Comparison of ENCODE assay signal across 9 cellular contexts in the genomic region with DNA sequence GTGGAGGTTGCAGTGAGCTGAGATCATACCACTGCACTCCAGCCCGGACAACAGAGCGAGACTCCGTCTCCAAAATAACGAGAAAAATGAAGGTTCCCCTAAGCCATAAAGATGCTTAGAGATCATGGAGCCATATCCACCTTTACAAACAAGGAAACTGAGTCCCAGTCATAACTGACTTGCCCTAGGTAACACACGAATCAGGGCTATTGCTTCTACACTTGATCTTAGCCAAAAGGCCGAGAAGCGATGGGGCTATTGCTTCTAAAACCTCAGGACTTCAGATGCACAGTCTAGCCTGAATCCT. TPM values are rescaled to one million over a fixed set of nuclear protein-coding genes. Genes with fewer than 3 reads are reported as not detected.
DNase-seq lines count a peak whose midpoint lies in the region; ATAC-seq, FAIRE-seq and TF ChIP-seq lines count a peak whose summit lies in the region.
"Had no signal": no experiment of that assay in that cellular context is flagged by ENCODE, and none has a peak within 500 bp of the region (broad histone marks: within the 10 kb centered on the region; RNA-seq: fewer than 3 reads in every experiment).

No MANE protein-coding gene starts in this region.

- H3K36me3 ChIP-seq in HepG2 (replicated peaks in 1 of 2; ENCODE audit: control insufficient read depth in 1 of 2, insufficient read depth in 2 of 2, low read length in 2 of 2) (no peaks in the 10 kb centered on the region), testis (ENCODE audit: low read depth, missing control alignments) (no peaks in the 10 kb centered on the region)

- peaks cover 70% of the 10 kb centered on the region for H3K4me1 Mint-ChIP-seq in activated T-cell treated with anti-CD3 and anti-CD28 coated beads, Interleukin-2, amount 50 U/mL, for 24 hours (ENCODE audit: low read depth)
- peaks cover 43% of the 10 kb centered on the region for H3K4me1 Mint-ChIP-seq in activated naive CD8-positive, alpha-beta T cell treated with anti-CD3 and anti-CD28 coated beads for 36 hours

- H3K4me1 ChIP-seq in HepG2 (ENCODE audit: insufficient read depth, low read length) (peaks cover 71% of the 10 kb centered on the region), testis (peaks cover 52% of the 10 kb centered on the region)

- no peak overlapping the region for H2AFZ ChIP-seq in HepG2 (ENCODE audit: low read length)

- H3K27me3 Mint-ChIP-seq in activated T-cell treated with anti-CD3 and anti-CD28 coated beads, Interleukin-2, amount 50 U/mL, for 24 hours, result no peaks in the 10 kb centered on the region
- no peaks in the 10 kb centered on the region for H3K27me3 Mint-ChIP-seq in activated naive CD8-positive, alpha-beta T cell treated with anti-CD3 and anti-CD28 coated beads for 36 hours

- intact Hi-C loops in HepG2 (cut with micrococcal nuclease; ENCODE audit: unreplicated experiment), result loop anchor here (2.0 kb wide), 1 partner anchor 15 kb away; a partner anchor contains a TSS
- intact Hi-C loops in testis (cut with DNase I; ENCODE audit: low total_unique reads), result no loop called here

- H3K36me3 Mint-ChIP-seq in activated T-cell treated with anti-CD3 and anti-CD28 coated beads, Interleukin-2, amount 50 U/mL, for 24 hours (ENCODE audit: low read depth), result peaks cover 31% of the 10 kb centered on the region
- H3K36me3 Mint-ChIP-seq in activated naive CD8-positive, alpha-beta T cell treated with anti-CD3 and anti-CD28 coated beads for 36 hours, result peaks cover 12% of the 10 kb centered on the region

- H3K4me2 ChIP-seq in HepG2 (ENCODE audit: low read depth, low read length), result peak overlapping the region; percentile 96

- FAIRE-seq in HepG2 (lab: Jason Lieb, UNC), result no peak
- FAIRE-seq: colon had no signal

- no peaks in the 10 kb centered on the region for H3K9me3 ChIP-seq in HepG2 (ENCODE audit: low read length)
- H3K9me3 ChIP-seq in testis, result no peaks in the 10 kb centered on the region

- TF ChIP-seq EP300 in HepG2 (IDR thresholded peaks at IDR 0.05; ENCODE audit: low read depth in 2 of 2, low read length in 2 of 2) (no peak), HepG2 (CRISPR knock-in tag; IDR thresholded peaks at IDR 0.05; ENCODE audit: borderline replicate concordance) (no peak)

- H3K9me3 Mint-ChIP-seq in activated T-cell treated with anti-CD3 and anti-CD28 coated beads, Interleukin-2, amount 50 U/mL, for 24 hours, result no peaks in the 10 kb centered on the region
- H3K9me3 Mint-ChIP-seq in activated naive CD8-positive, alpha-beta T cell treated with anti-CD3 and anti-CD28 coated beads for 36 hours, result no peaks in the 10 kb centered on the region

- POLR2A ChIA-PET in HepG2 (lab: Yijun Ruan, JAX), result interaction anchor here (0.6 to 5.8 kb wide), 10 partner anchors 10 to 330 kb away, joined by 3 to 61 read pairs (median 3); a partner anchor contains a TSS

- no TSS peak for BruUV-seq in HepG2 (replicated peaks; lab: Mats Ljungman, UMichigan)

- TF ChIP-seq CTCF in HepG2 (CRISPR knock-in tag; IDR thresholded peaks at IDR 0.05) (no peak), testis (IDR thresholded peaks at IDR 0.05) (no peak)

- no peaks in the 10 kb centered on the region for H4K20me1 ChIP-seq in HepG2 (ENCODE audit: insufficient read depth, low read length)

- ATAC-seq in HepG2 (no peak), HG02973 (IDR thresholded peaks at IDR 0.05; ENCODE audit: unreplicated experiment) (no peak)

- H3K27me3 ChIP-seq in HepG2 (ENCODE audit: control insufficient read depth in 1 of 2, insufficient read depth in 2 of 2, low read length in 2 of 2) (no peaks in the 10 kb centered on the region; a peak in 1 of 5 replicates), testis (no peaks in the 10 kb centered on the region)

- TF ChIP-seq POLR2A in HepG2 (IDR thresholded peaks at IDR 0.05; ENCODE audit: insufficient read depth in 1 of 2, low read depth in 2 of 2, low read length in 2 of 2) (no peak), testis (IDR thresholded peaks at IDR 0.05) (no peak)

- H3K4me3 Mint-ChIP-seq in activated T-cell treated with anti-CD3 and anti-CD28 coated beads, Interleukin-2, amount 50 U/mL, for 24 hours, result peak overlapping the region; percentile 77
- peak overlapping the region; percentile 77 for H3K4me3 Mint-ChIP-seq in activated naive CD8-positive, alpha-beta T cell treated with anti-CD3 and anti-CD28 coated beads for 36 hours

- DNase-seq in activated T-cell treated with anti-CD3 and anti-CD28 coated beads, Interleukin-2, amount 50 U/mL, for 24 hours, result no peak
- DNase-seq in activated T-cell treated with anti-CD3 and anti-CD28 coated beads, Interleukin-2, amount 50 U/mL, for 48 hours, result no peak
- no peak for DNase-seq in activated naive CD8-positive, alpha-beta T cell treated with anti-CD3 and anti-CD28 coated beads for 36 hours
- DNase-seq in HepG2 (ENCODE audit: low spot score) (no peak), testis (no peak), occipital lobe (lab: John Stamatoyannopoulos, UW) (no peak)
- DNase-seq in stimulated activated CD4-positive, alpha-beta T cell treated with anti-CD3 and anti-CD28 coated beads, Interleukin-4, amount 100 ng/mL, for 1 hour, result no peak

- in situ Hi-C loops in HepG2 (cut with HindIII; ENCODE audit: extremely low pct_ligation_motif_present, low pct_unique_long_range_greater_than_20kb), result no loop called here

- peak overlapping the region; percentile 2 to 47 (median 42); a peak in 5 of 6 replicates for H3K4me3 ChIP-seq in HepG2 (replicated peaks in 1 of 3; ENCODE audit: insufficient read depth in 1 of 3, low read depth in 2 of 3, low read length in 3 of 3)
- H3K4me3 ChIP-seq in testis, result peak overlapping the region in 1 of 2 donors; percentile 72

- no peak for TF ChIP-seq RAD21 in HepG2 (CRISPR knock-in tag; IDR thresholded peaks at IDR 0.05)

- peak overlapping the region; percentile 61 for H3K9ac ChIP-seq in HepG2 (ENCODE audit: insufficient read depth, low read depth, low read length)

- peak overlapping the region; percentile 90 for H3K27ac ChIP-seq in HepG2 (ENCODE audit: extremely low read length, insufficient read depth, low read length)
- H3K27ac ChIP-seq in testis, result peak overlapping the region; percentile 98 to 99

- 56% methylated on average over 7 of the region's 7 CpGs for WGBS in HepG2 (ENCODE audit: low lambda C conversion rate)
- 17 to 22% methylated on average over 7 of the region's 7 CpGs for WGBS in testis, 2 donors

- H3K27ac Mint-ChIP-seq in activated T-cell treated with anti-CD3 and anti-CD28 coated beads, Interleukin-2, amount 50 U/mL, for 24 hours, result peak overlapping the region; percentile 94
- H3K27ac Mint-ChIP-seq in activated naive CD8-positive, alpha-beta T cell treated with anti-CD3 and anti-CD28 coated beads for 36 hours, result peak overlapping the region; percentile 85

- no peaks in the 10 kb centered on the region for H3K79me2 ChIP-seq in HepG2 (ENCODE audit: insufficient read depth, low read length)

- CTCF ChIA-PET in HepG2 (lab: Yijun Ruan, JAX; ENCODE audit: low intra/inter-chr PET ratio, low total read pairs), result no interaction called here

RNA-seq across cellular contexts. Expression of a gene that starts 3.2 kb away (rescaled TPM):
- total RNA-seq in activated naive CD8-positive, alpha-beta T cell treated with anti-CD3 and anti-CD28 coated beads for 36 hours, result 10 to 100 TPM in 1 of 2 experiments, 1 to 10 TPM in 1; 9.3 to 10.1 TPM
- total RNA-seq in HepG2 (2016; rRNA removed; fragmentation: Illumina TruSeq; extraction: Trizol), result 5.5 and 5.8 TPM in 2 replicates
- total RNA-seq in HepG2 (2016; cell fraction: cytosol; rRNA removed; fragmentation: Illumina TruSeq; extraction: Trizol; ENCODE audit: low read depth), result 2.6 and 4.6 TPM in 2 replicates
- total RNA-seq in HepG2 (2016; cell fraction: insoluble cytoplasmic fraction; rRNA removed; fragmentation: Illumina TruSeq; extraction: Trizol), result 2.5 and 6.3 TPM in 2 replicates
- total RNA-seq in HepG2 (2016; cell fraction: membrane; rRNA removed; fragmentation: Illumina TruSeq; extraction: Trizol), result 6.0 TPM in 2 replicates
- 2.5 and 2.9 TPM in 2 replicates for total RNA-seq in HepG2 (2016; cell fraction: nucleus; rRNA removed; fragmentation: Illumina TruSeq; extraction: Trizol)
- 1.7 and 2.1 TPM in 2 replicates for polyA plus RNA-seq in HepG2 (2011; rRNA removed)
- 2.1 and 2.5 TPM in 2 replicates for polyA plus RNA-seq in HepG2 (2011; cell fraction: cytosol; rRNA removed)
- polyA plus RNA-seq in HepG2 (2011; cell fraction: nucleus; rRNA removed), result 2.7 and 3.2 TPM in 2 replicates
- polyA plus RNA-seq in HepG2 (2012), result 3.6 and 3.7 TPM in 2 replicates
- 2.3 and 2.6 TPM in 2 replicates for polyA plus RNA-seq in HepG2 (2016; cell fraction: cytosol; fragmentation: Illumina TruSeq; extraction: Trizol; ENCODE audit: low read depth)
- 5.2 and 5.4 TPM in 2 replicates for polyA plus RNA-seq in HepG2 (2016; cell fraction: insoluble cytoplasmic fraction; fragmentation: Illumina TruSeq; extraction: Trizol; ENCODE audit: low read depth)
- polyA plus RNA-seq in HepG2 (2016; cell fraction: membrane; fragmentation: Illumina TruSeq; extraction: Trizol; ENCODE audit: low read depth), result 2.9 and 5.4 TPM in 2 replicates
- polyA plus RNA-seq in HepG2 (2016; cell fraction: nucleus; fragmentation: Illumina TruSeq; extraction: Trizol; ENCODE audit: insufficient read depth, low read depth), result 5.1 and 6.2 TPM in 2 replicates
- 2.0 and 5.8 TPM in 2 replicates for polyA minus RNA-seq in HepG2 (2011; rRNA and poly(A)+ RNA removed; ENCODE audit: low replicate concordance)
- 2.3 and 2.7 TPM in 2 replicates for polyA minus RNA-seq in HepG2 (2011; cell fraction: cytosol; rRNA and poly(A)+ RNA removed)
- 1.5 and 3.0 TPM in 2 replicates for polyA minus RNA-seq in HepG2 (2011; cell fraction: nucleus; rRNA and poly(A)+ RNA removed)
- total RNA-seq in testis, result 10 to 100 TPM; 48.9 to 51.0 TPM
- 30.4 TPM for polyA plus RNA-seq in testis (ENCODE audit: insufficient read depth, low read depth, low replicate concordance)
- 4.8 TPM for total RNA-seq in occipital lobe

RNA-seq across cellular contexts. Expression of a gene that starts 12.0 kb away (rescaled TPM):
- 10 to 100 TPM; 11.9 to 14.1 TPM for total RNA-seq in activated naive CD8-positive, alpha-beta T cell treated with anti-CD3 and anti-CD28 coated beads for 36 hours
- total RNA-seq in HepG2 (2016; rRNA removed; fragmentation: Illumina TruSeq; extraction: Trizol) (0.24 and 0.58 TPM in 2 replicates), testis (1 to 10 TPM; 6.3 to 6.8 TPM), occipital lobe (9.8 TPM)
- total RNA-seq in HepG2 (2016; cell fraction: cytosol; rRNA removed; fragmentation: Illumina TruSeq; extraction: Trizol; ENCODE audit: low read depth), result 0.79 and 0.91 TPM in 2 replicates
- 0.48 TPM in 1 of 2 replicates, not detected in the other for total RNA-seq in HepG2 (2016; cell fraction: insoluble cytoplasmic fraction; rRNA removed; fragmentation: Illumina TruSeq; extraction: Trizol)
- 0.38 and 0.62 TPM in 2 replicates for total RNA-seq in HepG2 (2016; cell fraction: membrane; rRNA removed; fragmentation: Illumina TruSeq; extraction: Trizol)
- not detected in 2 replicates for total RNA-seq in HepG2 (2016; cell fraction: nucleus; rRNA removed; fragmentation: Illumina TruSeq; extraction: Trizol)
- polyA plus RNA-seq in HepG2 (2011; rRNA removed) (0.41 and 1.4 TPM in 2 replicates), testis (ENCODE audit: insufficient read depth, low read depth, low replicate concordance) (20.0 TPM)
- 0.36 and 0.54 TPM in 2 replicates for polyA plus RNA-seq in HepG2 (2011; cell fraction: cytosol; rRNA removed)
- polyA plus RNA-seq in HepG2 (2011; cell fraction: nucleus; rRNA removed), result 0.45 and 0.48 TPM in 2 replicates
- polyA plus RNA-seq in HepG2 (2012), result 1.5 and 2.9 TPM in 2 replicates
- 0.82 and 1.7 TPM in 2 replicates for polyA plus RNA-seq in HepG2 (2016; cell fraction: cytosol; fragmentation: Illumina TruSeq; extraction: Trizol; ENCODE audit: low read depth)
- polyA plus RNA-seq in HepG2 (2016; cell fraction: insoluble cytoplasmic fraction; fragmentation: Illumina TruSeq; extraction: Trizol; ENCODE audit: low read depth), result 0.37 and 0.38 TPM in 2 replicates
- polyA plus RNA-seq in HepG2 (2016; cell fraction: membrane; fragmentation: Illumina TruSeq; extraction: Trizol; ENCODE audit: low read depth), result 0.62 and 2.1 TPM in 2 replicates
- polyA plus RNA-seq in HepG2 (2016; cell fraction: nucleus; fragmentation: Illumina TruSeq; extraction: Trizol; ENCODE audit: insufficient read depth, low read depth), result 0.72 and 1.3 TPM in 2 replicates
- 0.08 and 3.7 TPM in 2 replicates for polyA minus RNA-seq in HepG2 (2011; rRNA and poly(A)+ RNA removed; ENCODE audit: low replicate concordance)
- polyA minus RNA-seq in HepG2 (2011; cell fraction: cytosol; rRNA and poly(A)+ RNA removed), result not detected in 2 replicates
- not detected in 2 replicates for polyA minus RNA-seq in HepG2 (2011; cell fraction: nucleus; rRNA and poly(A)+ RNA removed)

RNA-seq across cellular contexts. Expression of a gene that starts 14.7 kb away (rescaled TPM):
- 10 to 100 TPM; 36.7 to 40.8 TPM for total RNA-seq in activated naive CD8-positive, alpha-beta T cell treated with anti-CD3 and anti-CD28 coated beads for 36 hours
- 11.1 and 14.4 TPM in 2 replicates for total RNA-seq in HepG2 (2016; rRNA removed; fragmentation: Illumina TruSeq; extraction: Trizol)
- total RNA-seq in HepG2 (2016; cell fraction: cytosol; rRNA removed; fragmentation: Illumina TruSeq; extraction: Trizol; ENCODE audit: low read depth), result 5.0 and 6.0 TPM in 2 replicates
- 8.9 and 15.9 TPM in 2 replicates for total RNA-seq in HepG2 (2016; cell fraction: insoluble cytoplasmic fraction; rRNA removed; fragmentation: Illumina TruSeq; extraction: Trizol)
- total RNA-seq in HepG2 (2016; cell fraction: membrane; rRNA removed; fragmentation: Illumina TruSeq; extraction: Trizol), result 10.7 and 12.1 TPM in 2 replicates
- 10.2 and 11.3 TPM in 2 replicates for total RNA-seq in HepG2 (2016; cell fraction: nucleus; rRNA removed; fragmentation: Illumina TruSeq; extraction: Trizol)
- polyA plus RNA-seq in HepG2 (2011; rRNA removed), result 2.9 and 4.5 TPM in 2 replicates
- polyA plus RNA-seq in HepG2 (2011; cell fraction: cytosol; rRNA removed), result 2.2 and 3.8 TPM in 2 replicates
- 17.1 and 20.8 TPM in 2 replicates for polyA plus RNA-seq in HepG2 (2011; cell fraction: nucleus; rRNA removed)
- polyA plus RNA-seq in HepG2 (2012), result 2.8 and 3.1 TPM in 2 replicates
- polyA plus RNA-seq in HepG2 (2016; cell fraction: cytosol; fragmentation: Illumina TruSeq; extraction: Trizol; ENCODE audit: low read depth), result 3.0 and 3.7 TPM in 2 replicates
- 10.5 and 14.1 TPM in 2 replicates for polyA plus RNA-seq in HepG2 (2016; cell fraction: insoluble cytoplasmic fraction; fragmentation: Illumina TruSeq; extraction: Trizol; ENCODE audit: low read depth)
- polyA plus RNA-seq in HepG2 (2016; cell fraction: membrane; fragmentation: Illumina TruSeq; extraction: Trizol; ENCODE audit: low read depth), result 7.7 and 9.4 TPM in 2 replicates
- polyA plus RNA-seq in HepG2 (2016; cell fraction: nucleus; fragmentation: Illumina TruSeq; extraction: Trizol; ENCODE audit: insufficient read depth, low read depth), result 24.3 and 24.6 TPM in 2 replicates
- 11.6 and 13.3 TPM in 2 replicates for polyA minus RNA-seq in HepG2 (2011; rRNA and poly(A)+ RNA removed; ENCODE audit: low replicate concordance)
- 3.5 and 3.8 TPM in 2 replicates for polyA minus RNA-seq in HepG2 (2011; cell fraction: cytosol; rRNA and poly(A)+ RNA removed)
- 9.0 and 10.2 TPM in 2 replicates for polyA minus RNA-seq in HepG2 (2011; cell fraction: nucleus; rRNA and poly(A)+ RNA removed)
- total RNA-seq in testis, result 10 to 100 TPM; 31.2 to 43.1 TPM
- 47.6 TPM for polyA plus RNA-seq in testis (ENCODE audit: insufficient read depth, low read depth, low replicate concordance)
- total RNA-seq in occipital lobe, result 7.2 TPM

RNA-seq across cellular contexts. Expression of a gene that starts 15.0 kb away (rescaled TPM):
- total RNA-seq in activated naive CD8-positive, alpha-beta T cell treated with anti-CD3 and anti-CD28 coated beads for 36 hours, result 1,000 to 10,000 TPM; 1,968 to 2,008 TPM
- 1,485 and 1,498 TPM in 2 replicates for total RNA-seq in HepG2 (2016; rRNA removed; fragmentation: Illumina TruSeq; extraction: Trizol)
- total RNA-seq in HepG2 (2016; cell fraction: cytosol; rRNA removed; fragmentation: Illumina TruSeq; extraction: Trizol; ENCODE audit: low read depth), result 2,025 and 2,222 TPM in 2 replicates
- total RNA-seq in HepG2 (2016; cell fraction: insoluble cytoplasmic fraction; rRNA removed; fragmentation: Illumina TruSeq; extraction: Trizol), result 1,518 and 1,544 TPM in 2 replicates
- 3,207 and 3,209 TPM in 2 replicates for total RNA-seq in HepG2 (2016; cell fraction: membrane; rRNA removed; fragmentation: Illumina TruSeq; extraction: Trizol)
- 626 and 716 TPM in 2 replicates for total RNA-seq in HepG2 (2016; cell fraction: nucleus; rRNA removed; fragmentation: Illumina TruSeq; extraction: Trizol)
- 1,639 and 1,894 TPM in 2 replicates for polyA plus RNA-seq in HepG2 (2011; rRNA removed)
- 2,410 and 2,836 TPM in 2 replicates for polyA plus RNA-seq in HepG2 (2011; cell fraction: cytosol; rRNA removed)
- 774 and 847 TPM in 2 replicates for polyA plus RNA-seq in HepG2 (2011; cell fraction: nucleus; rRNA removed)
- 1,965 and 2,530 TPM in 2 replicates for polyA plus RNA-seq in HepG2 (2012)
- 2,734 and 3,086 TPM in 2 replicates for polyA plus RNA-seq in HepG2 (2016; cell fraction: cytosol; fragmentation: Illumina TruSeq; extraction: Trizol; ENCODE audit: low read depth)
- 1,714 and 1,747 TPM in 2 replicates for polyA plus RNA-seq in HepG2 (2016; cell fraction: insoluble cytoplasmic fraction; fragmentation: Illumina TruSeq; extraction: Trizol; ENCODE audit: low read depth)
- polyA plus RNA-seq in HepG2 (2016; cell fraction: membrane; fragmentation: Illumina TruSeq; extraction: Trizol; ENCODE audit: low read depth), result 3,734 and 3,811 TPM in 2 replicates
- 1,314 and 1,387 TPM in 2 replicates for polyA plus RNA-seq in HepG2 (2016; cell fraction: nucleus; fragmentation: Illumina TruSeq; extraction: Trizol; ENCODE audit: insufficient read depth, low read depth)
- 713 and 1,028 TPM in 2 replicates for polyA minus RNA-seq in HepG2 (2011; rRNA and poly(A)+ RNA removed; ENCODE audit: low replicate concordance)
- 556 and 566 TPM in 2 replicates for polyA minus RNA-seq in HepG2 (2011; cell fraction: cytosol; rRNA and poly(A)+ RNA removed)
- polyA minus RNA-seq in HepG2 (2011; cell fraction: nucleus; rRNA and poly(A)+ RNA removed), result 180 and 193 TPM in 2 replicates
- 1,000 to 10,000 TPM; 1,047 to 1,537 TPM for total RNA-seq in testis
- polyA plus RNA-seq in testis (ENCODE audit: insufficient read depth, low read depth, low replicate concordance), result 1,050 TPM
- total RNA-seq in occipital lobe, result 1,447 TPM

RNA-seq across cellular contexts. Expression of a gene that starts 19.1 kb away (rescaled TPM):
- total RNA-seq in activated naive CD8-positive, alpha-beta T cell treated with anti-CD3 and anti-CD28 coated beads for 36 hours, result 1 to 10 TPM; 4.4 TPM
- total RNA-seq in HepG2 (2016; rRNA removed; fragmentation: Illumina TruSeq; extraction: Trizol), result 0.60 TPM in 1 of 2 replicates, not detected in the other
- total RNA-seq in HepG2 (2016; cell fraction: cytosol; rRNA removed; fragmentation: Illumina TruSeq; extraction: Trizol; ENCODE audit: low read depth), result not detected in 2 replicates
- total RNA-seq in HepG2 (2016; cell fraction: insoluble cytoplasmic fraction; rRNA removed; fragmentation: Illumina TruSeq; extraction: Trizol), result 0.30 TPM in 1 of 2 replicates, not detected in the other
- total RNA-seq in HepG2 (2016; cell fraction: membrane; rRNA removed; fragmentation: Illumina TruSeq; extraction: Trizol), result not detected in 2 replicates
- 1.6 and 1.9 TPM in 2 replicates for total RNA-seq in HepG2 (2016; cell fraction: nucleus; rRNA removed; fragmentation: Illumina TruSeq; extraction: Trizol)
- 0.13 and 0.18 TPM in 2 replicates for polyA plus RNA-seq in HepG2 (2011; rRNA removed)
- not detected in 2 replicates for polyA plus RNA-seq in HepG2 (2011; cell fraction: cytosol; rRNA removed)
- polyA plus RNA-seq in HepG2 (2011; cell fraction: nucleus; rRNA removed), result 1.7 and 1.8 TPM in 2 replicates
- 0.15 and 0.28 TPM in 2 replicates for polyA plus RNA-seq in HepG2 (2012)
- not detected in 2 replicates for polyA plus RNA-seq in HepG2 (2016; cell fraction: cytosol; fragmentation: Illumina TruSeq; extraction: Trizol; ENCODE audit: low read depth)
- not detected in 2 replicates for polyA plus RNA-seq in HepG2 (2016; cell fraction: insoluble cytoplasmic fraction; fragmentation: Illumina TruSeq; extraction: Trizol; ENCODE audit: low read depth)
- polyA plus RNA-seq in HepG2 (2016; cell fraction: membrane; fragmentation: Illumina TruSeq; extraction: Trizol; ENCODE audit: low read depth), result not detected in 2 replicates
- 1.1 and 1.2 TPM in 2 replicates for polyA plus RNA-seq in HepG2 (2016; cell fraction: nucleus; fragmentation: Illumina TruSeq; extraction: Trizol; ENCODE audit: insufficient read depth, low read depth)
- 0.28 and 0.52 TPM in 2 replicates for polyA minus RNA-seq in HepG2 (2011; rRNA and poly(A)+ RNA removed; ENCODE audit: low replicate concordance)
- polyA minus RNA-seq in HepG2 (2011; cell fraction: cytosol; rRNA and poly(A)+ RNA removed), result not detected in 2 replicates
- 3.6 and 6.2 TPM in 2 replicates for polyA minus RNA-seq in HepG2 (2011; cell fraction: nucleus; rRNA and poly(A)+ RNA removed)
- 1 to 10 TPM in 1 of 2 donors, under 1 TPM in 1; 0.99 to 1.6 TPM for total RNA-seq in testis
- 2.2 TPM for polyA plus RNA-seq in testis (ENCODE audit: insufficient read depth, low read depth, low replicate concordance)
- total RNA-seq in occipital lobe, result 0.47 TPM
